In genomic region chr17:18278867-18279266, GRCh38 we compare ENCODE assay signal across 20 cellular contexts. TPM values are rescaled to one million over a fixed set of nuclear protein-coding genes. Genes with fewer than 3 reads are reported as not detected.
DNase-seq lines count a peak whose midpoint lies in the region; ATAC-seq, FAIRE-seq and TF ChIP-seq lines count a peak whose summit lies in the region.
"Had no signal": no experiment of that assay in that cellular context is flagged by ENCODE, and none has a peak within 500 bp of the region (broad histone marks: within the 10 kb centered on the region; RNA-seq: fewer than 3 reads in every experiment).

No MANE protein-coding gene starts in this region.

- H3K27ac Mint-ChIP-seq in T-helper 17 cell = no peak overlapping the region

- H2AFZ ChIP-seq in K562 (ENCODE audit: low read depth, low read length) = no peak overlapping the region
- H2AFZ ChIP-seq in fibroblast of lung (ENCODE audit: low read length) = no peak overlapping the region
- no peak overlapping the region for H2AFZ ChIP-seq in mesenchymal stem cell (ENCODE audit: low read depth, low read length)

- no TSS peak for BruUV-seq in K562 (replicated peaks; lab: Mats Ljungman, UMichigan)

- WGBS in K562 (ENCODE audit: insufficient coverage, low coverage, missing lambda C conversion rate) = 46% methylated on average over 3 of the region's 3 CpGs
- 89% methylated on average over 1 of the region's 3 CpGs for WGBS in mesenchymal stem cell

- peaks cover 78% of the 10 kb centered on the region for H3K36me3 ChIP-seq in K562 (ENCODE audit: control insufficient read depth, insufficient read depth, low read length)
- peaks cover 30% of the 10 kb centered on the region for H3K36me3 ChIP-seq in fibroblast of lung (ENCODE audit: control insufficient read depth, insufficient read depth, low read length)
- peaks cover 77 to 81% of the 10 kb centered on the region in 2 experiments for H3K36me3 ChIP-seq in mesenchymal stem cell (ENCODE audit: control insufficient read depth in 1 of 2, insufficient read depth in 2 of 2, low read depth in 1 of 2, low read length in 2 of 2)

- no peak overlapping the region for H2BK15ac ChIP-seq in mesenchymal stem cell (ENCODE audit: low read depth, poor library complexity, severe bottlenecking)

- no peak overlapping the region for H3K18ac ChIP-seq in mesenchymal stem cell (ENCODE audit: low read depth in 1 of 2, low read length in 2 of 2)

- H3K4me1 ChIP-seq in K562 (replicated peaks in 1 of 2; ENCODE audit: control insufficient read depth in 2 of 2, insufficient read depth in 2 of 2, low read length in 2 of 2) = no peaks in the 10 kb centered on the region
- peaks cover 2% of the 10 kb centered on the region for H3K4me1 ChIP-seq in fibroblast of lung (ENCODE audit: control insufficient read depth, extremely low read depth, insufficient read depth, low read length)
- no peaks in the 10 kb centered on the region for H3K4me1 ChIP-seq in mesenchymal stem cell (ENCODE audit: control insufficient read depth, insufficient read depth, low read depth, low read length)
- H3K4me1 ChIP-seq: BE2C had no signal

- TF ChIP-seq CTCF in K562 (IDR thresholded peaks at IDR 0.05 in 2 of 3, conservative IDR thresholded peaks at IDR 0.05 in 1 of 3; ENCODE audit: insufficient read depth in 2 of 3, low read depth in 1 of 3, low read length in 3 of 3) (no peak), fibroblast of lung (conservative IDR thresholded peaks at IDR 0.05 in 1 of 2, IDR thresholded peaks at IDR 0.05 in 1 of 2; ENCODE audit: low read depth in 1 of 2, low read length in 2 of 2) (no peak)

- H3K9me1 ChIP-seq in K562 (ENCODE audit: control insufficient read depth, insufficient read depth, low read length) = no peaks in the 10 kb centered on the region

- no peak for TF ChIP-seq EP300 in K562 (IDR thresholded peaks at IDR 0.05; ENCODE audit: low read length)

- FAIRE-seq in K562 (lab: Jason Lieb, UNC) = no peak
- FAIRE-seq: D721Med, HTR-8/SVneo had no signal

- H3K4me1 Mint-ChIP-seq in T-helper 17 cell = no peaks in the 10 kb centered on the region

- DNase-seq in EH (ENCODE audit: low read depth) = peak; percentile 34
- no peak for DNase-seq in K562 (ENCODE audit: extremely low read depth in 1 of 4, low spot score in 3 of 4)
- DNase-seq in fibroblast of lung (ENCODE audit: low read depth in 2 of 2) = peak; percentile 28 to 55
- peak; percentile 83 for DNase-seq in mesenchymal stem cell
- DNase-seq in stimulated activated CD4-positive, alpha-beta T cell treated with anti-CD3 and anti-CD28 coated beads, Interleukin-4, amount 100 ng/mL, for 24 hours = no peak
- no peak for DNase-seq in NCI-H1048 (lab: John Stamatoyannopoulos, UW)
- DNase-seq in T-helper 17 cell = no peak
- DNase-seq in NOMO-1 (lab: John Stamatoyannopoulos, UW; ENCODE audit: unreplicated experiment in 2 of 2) = no peak
- DNase-seq: BE2C, DMS53, EL, GOT3, HCEC 1CT, NCI-H1417 treated with DMSO at 0.1 percent for 48 hours, NCI-H187, NCI-H446, NCI-H526 had no signal

- no peaks in the 10 kb centered on the region for H3K9me3 ChIP-seq in K562 (replicated peaks; ENCODE audit: control insufficient read depth, insufficient read depth, low read depth, low read length)
- no peaks in the 10 kb centered on the region for H3K9me3 ChIP-seq in fibroblast of lung (ENCODE audit: control insufficient read depth, insufficient read depth, low read depth, low read length)
- no peaks in the 10 kb centered on the region for H3K9me3 ChIP-seq in mesenchymal stem cell (ENCODE audit: control insufficient read depth, low read length)
- H3K9me3 ChIP-seq in T-helper 17 cell (ENCODE audit: control insufficient read depth, low read length, poor library complexity, severe bottlenecking) = no peaks in the 10 kb centered on the region
- H3K9me3 ChIP-seq: BE2C had no signal

- H3K27ac ChIP-seq in K562 (ENCODE audit: extremely low read depth, low read depth, low read length) (no peak overlapping the region), fibroblast of lung (ENCODE audit: insufficient read depth, low read length) (no peak overlapping the region), mesenchymal stem cell (ENCODE audit: low read length, poor library complexity, severe bottlenecking) (no peak overlapping the region)

- TF ChIP-seq POLR2A in K562 (conservative IDR thresholded peaks at IDR 0.05) = no peak

- POLR2A ChIA-PET in K562 (lab: Yijun Ruan, JAX) = interaction anchor here (0.7 kb wide), 1 partner anchor 9 kb away, joined by 3 read pairs; no protein-coding TSS in a partner anchor

- no peak overlapping the region for H3K4me3 ChIP-seq in K562
- no peak overlapping the region for H3K4me3 ChIP-seq in fibroblast of lung (replicated peaks in 1 of 4; ENCODE audit: control extremely low read depth in 1 of 4, insufficient read depth in 1 of 4, low read depth in 3 of 4, low read length in 4 of 4)
- no peak overlapping the region for H3K4me3 ChIP-seq in mesenchymal stem cell (ENCODE audit: insufficient read depth in 1 of 2, low read depth in 1 of 2, low read length in 2 of 2)

- no peak overlapping the region for H4K91ac ChIP-seq in mesenchymal stem cell (ENCODE audit: low read length)

- CTCF ChIA-PET in K562 (lab: Yijun Ruan, JAX; ENCODE audit: low intra/inter-chr PET ratio) = no interaction called here

- no peak overlapping the region for H2BK12ac ChIP-seq in mesenchymal stem cell (ENCODE audit: low read length in 2 of 2)

- H4K20me1 ChIP-seq in K562 (replicated peaks; ENCODE audit: control insufficient read depth, insufficient read depth, low read length) (no peaks in the 10 kb centered on the region), fibroblast of lung (ENCODE audit: control insufficient read depth, extremely low read depth, insufficient read depth, low read length) (no peaks in the 10 kb centered on the region)

- in situ Hi-C loops in K562 (cut with MboI) = no loop called here

- H3K14ac ChIP-seq in mesenchymal stem cell (ENCODE audit: low read length in 2 of 2) = no peak overlapping the region

- H3K9ac ChIP-seq in K562 (ENCODE audit: insufficient read depth in 1 of 2, low read depth in 2 of 2, low read length in 2 of 2) (no peak overlapping the region), fibroblast of lung (ENCODE audit: insufficient read depth, low read length) (no peak overlapping the region), mesenchymal stem cell (ENCODE audit: low read length) (no peak overlapping the region)

- H3K79me2 ChIP-seq in K562 (ENCODE audit: control insufficient read depth, insufficient read depth, low read length) (no peaks in the 10 kb centered on the region), fibroblast of lung (ENCODE audit: control insufficient read depth, insufficient read depth, low read length) (no peaks in the 10 kb centered on the region)

- no peak overlapping the region for H2BK120ac ChIP-seq in mesenchymal stem cell (ENCODE audit: low read depth, low read length)

- no peak overlapping the region for H2AK5ac ChIP-seq in mesenchymal stem cell (ENCODE audit: low read length, severe bottlenecking)

- peaks cover 29% of the 10 kb centered on the region for H3K79me1 ChIP-seq in mesenchymal stem cell (replicated peaks; ENCODE audit: low read length, poor library complexity, severe bottlenecking)

- no peaks in the 10 kb centered on the region for H3K36me3 Mint-ChIP-seq in T-helper 17 cell (ENCODE audit: low read depth)

- H3K27me3 Mint-ChIP-seq in T-helper 17 cell = no peaks in the 10 kb centered on the region

- no peak overlapping the region for H3K23ac ChIP-seq in mesenchymal stem cell (ENCODE audit: low read length in 2 of 2)

- intact Hi-C loops in K562 (cut with micrococcal nuclease) = no loop called here

- TF ChIP-seq RAD21 in K562 (CRISPR knock-in tag; conservative IDR thresholded peaks at IDR 0.05 in 1 of 2, IDR thresholded peaks at IDR 0.05 in 1 of 2) = no peak

- no peak overlapping the region for H4K8ac ChIP-seq in mesenchymal stem cell (ENCODE audit: low read length)

- H3K4ac ChIP-seq in mesenchymal stem cell (ENCODE audit: low read depth in 1 of 2, low read length in 2 of 2) = no peak overlapping the region

- H3K4me2 ChIP-seq in K562 (ENCODE audit: insufficient read depth, low read length) = no peak overlapping the region
- H3K4me2 ChIP-seq in fibroblast of lung (ENCODE audit: extremely low read depth, insufficient read depth, low read length) = no peak overlapping the region
- H3K4me2 ChIP-seq in mesenchymal stem cell (ENCODE audit: low read length, poor library complexity, severe bottlenecking) = no peak overlapping the region

- H2BK5ac ChIP-seq in mesenchymal stem cell (ENCODE audit: low read depth, low read length, poor library complexity, severe bottlenecking) = no peak overlapping the region

- no peaks in the 10 kb centered on the region for H3K27me3 ChIP-seq in K562 (ENCODE audit: control insufficient read depth in 2 of 2, insufficient read depth in 2 of 2, low read length in 2 of 2)
- H3K27me3 ChIP-seq in fibroblast of lung (ENCODE audit: control insufficient read depth, insufficient read depth, low read length) = no peaks in the 10 kb centered on the region
- H3K27me3 ChIP-seq in mesenchymal stem cell (ENCODE audit: control insufficient read depth in 1 of 2, insufficient read depth in 1 of 2, low read length in 2 of 2) = no peaks in the 10 kb centered on the region
- H3K27me3 ChIP-seq: BE2C had no signal

- no peak overlapping the region for H3K4me3 Mint-ChIP-seq in T-helper 17 cell

- ATAC-seq in K562 (no peak), T-helper 17 cell (no peak)
- ATAC-seq: Right ventricle myocardium inferior had no signal

RNA-seq across cellular contexts. Expression of gene MIEF2, which starts 18.4 kb away (rescaled TPM):
- total RNA-seq in K562 (2011; cell fraction: chromatin; rRNA removed; ENCODE audit: low replicate concordance) = 8.1 and 23.7 TPM in 2 replicates
- 20.5 and 26.8 TPM in 2 replicates for total RNA-seq in K562 (2011; cell fraction: nucleolus; rRNA removed)
- 12.3 and 12.8 TPM in 2 replicates for total RNA-seq in K562 (2011; cell fraction: nucleoplasm; rRNA removed)
- 4.0 and 6.4 TPM in 2 replicates for total RNA-seq in K562 (2014; rRNA removed)
- total RNA-seq in K562 (2014; rRNA removed; fragmentation: Illumina TruSeq; extraction: Trizol) = 0.77 and 1.2 TPM in 2 replicates
- total RNA-seq in K562 (2015; rRNA removed; fragmentation: Illumina TruSeq; extraction: Trizol) = 2.4 and 2.8 TPM in 2 replicates
- total RNA-seq in K562 (2021) = 7.8 and 8.2 TPM in 2 replicates
- polyA plus RNA-seq in K562 (2011; rRNA removed) = 3.0 and 5.9 TPM in 2 replicates
- 8.2 and 13.6 TPM in 2 replicates for polyA plus RNA-seq in K562 (2011; cell fraction: cytosol; rRNA removed)
- 24.6 and 25.0 TPM in 2 replicates for polyA plus RNA-seq in K562 (2011; cell fraction: nucleus; rRNA removed)
- 6.5 and 7.8 TPM in 2 replicates for polyA plus RNA-seq in K562 (2012)
- polyA plus RNA-seq in K562 (2014; fragmentation: Illumina TruSeq; extraction: Trizol) = 1.6 and 3.6 TPM in 2 replicates
- under 1 TPM; 0.10 to 0.21 TPM for polyA plus RNA-seq in K562 (2014; fragmentation: Nextera tagmentation; extraction: Ambion mirVana)
- 3.8 and 4.7 TPM in 2 replicates for polyA plus RNA-seq in K562 (2014; rRNA removed)
- polyA minus RNA-seq in K562 (2011; rRNA and poly(A)+ RNA removed) = 3.6 and 5.1 TPM in 2 replicates
- 4.9 and 5.6 TPM in 2 replicates for polyA minus RNA-seq in K562 (2011; cell fraction: cytosol; rRNA and poly(A)+ RNA removed)
- 11.4 and 14.9 TPM in 2 replicates for polyA minus RNA-seq in K562 (2011; cell fraction: nucleus; rRNA and poly(A)+ RNA removed)
- total RNA-seq in fibroblast of lung = 13.1 and 16.2 TPM in 2 replicates
- 3.9 and 4.2 TPM in 2 replicates for polyA plus RNA-seq in fibroblast of lung
- 6.7 and 7.9 TPM in 2 replicates for polyA plus RNA-seq in fibroblast of lung (2012)
- 6.9 and 7.3 TPM in 2 replicates for polyA minus RNA-seq in fibroblast of lung (ENCODE audit: low replicate concordance)
- 3.5 TPM for polyA plus RNA-seq in mesenchymal stem cell (2013, experiment 1 of 2)
- 3.6 TPM for polyA plus RNA-seq in mesenchymal stem cell (2013, experiment 2 of 2)
- 10 to 100 TPM in 1 of 2 donors, 1 to 10 TPM in 1; 6.1 to 10.2 TPM for total RNA-seq in T-helper 17 cell

RNA-seq across cellular contexts. Expression of gene FLII, which starts 20.3 kb away (rescaled TPM):
- 135 and 339 TPM in 2 replicates for total RNA-seq in K562 (2011; cell fraction: chromatin; rRNA removed; ENCODE audit: low replicate concordance)
- 168 and 180 TPM in 2 replicates for total RNA-seq in K562 (2011; cell fraction: nucleolus; rRNA removed)
- 115 and 116 TPM in 2 replicates for total RNA-seq in K562 (2011; cell fraction: nucleoplasm; rRNA removed)
- total RNA-seq in K562 (2014; rRNA removed) (82.5 and 117 TPM in 2 replicates), K562 (2014; rRNA removed; fragmentation: Illumina TruSeq; extraction: Trizol) (57.2 and 64.8 TPM in 2 replicates), K562 (2015; rRNA removed; fragmentation: Illumina TruSeq; extraction: Trizol) (65.9 and 71.4 TPM in 2 replicates), K562 (2021) (116 and 121 TPM in 2 replicates), fibroblast of lung (284 and 395 TPM in 2 replicates), T-helper 17 cell (100 to 1,000 TPM; 276 to 284 TPM)
- polyA plus RNA-seq in K562 (2011; rRNA removed) (126 and 140 TPM in 2 replicates), K562 (2014; fragmentation: Illumina TruSeq; extraction: Trizol) (92.6 and 108 TPM in 2 replicates), K562 (2014; fragmentation: Nextera tagmentation; extraction: Ambion mirVana) (10 to 100 TPM; 11.7 to 14.4 TPM), K562 (2014; rRNA removed) (86.9 and 88.9 TPM in 2 replicates), fibroblast of lung (199 and 313 TPM in 2 replicates)
- polyA plus RNA-seq in K562 (2011; cell fraction: cytosol; rRNA removed) = 150 and 255 TPM in 2 replicates
- polyA plus RNA-seq in K562 (2011; cell fraction: nucleus; rRNA removed) = 312 and 400 TPM in 2 replicates
- polyA plus RNA-seq in K562 (2012) = 87.1 and 120 TPM in 2 replicates
- polyA minus RNA-seq in K562 (2011; rRNA and poly(A)+ RNA removed) = 124 and 145 TPM in 2 replicates
- polyA minus RNA-seq in K562 (2011; cell fraction: cytosol; rRNA and poly(A)+ RNA removed) = 107 and 114 TPM in 2 replicates
- polyA minus RNA-seq in K562 (2011; cell fraction: nucleus; rRNA and poly(A)+ RNA removed) = 59.5 and 63.8 TPM in 2 replicates
- 223 and 352 TPM in 2 replicates for polyA plus RNA-seq in fibroblast of lung (2012)
- 521 and 754 TPM in 2 replicates for polyA minus RNA-seq in fibroblast of lung (ENCODE audit: low replicate concordance)
- 181 TPM for polyA plus RNA-seq in mesenchymal stem cell (2013, experiment 1 of 2)
- 174 TPM for polyA plus RNA-seq in mesenchymal stem cell (2013, experiment 2 of 2)

RNA-seq across cellular contexts. Expression of gene TOP3A, which starts 35.9 kb away (rescaled TPM):
- 134 and 180 TPM in 2 replicates for total RNA-seq in K562 (2011; cell fraction: chromatin; rRNA removed; ENCODE audit: low replicate concordance)
- total RNA-seq in K562 (2011; cell fraction: nucleolus; rRNA removed) = 87.6 and 109 TPM in 2 replicates
- 107 and 108 TPM in 2 replicates for total RNA-seq in K562 (2011; cell fraction: nucleoplasm; rRNA removed)
- total RNA-seq in K562 (2014; rRNA removed) = 25.5 and 33.2 TPM in 2 replicates
- 24.7 and 25.6 TPM in 2 replicates for total RNA-seq in K562 (2014; rRNA removed; fragmentation: Illumina TruSeq; extraction: Trizol)
- total RNA-seq in K562 (2015; rRNA removed; fragmentation: Illumina TruSeq; extraction: Trizol) = 27.0 and 30.0 TPM in 2 replicates
- total RNA-seq in K562 (2021) = 48.2 and 49.7 TPM in 2 replicates
- polyA plus RNA-seq in K562 (2011; rRNA removed) = 18.3 and 23.0 TPM in 2 replicates
- 10.3 and 14.3 TPM in 2 replicates for polyA plus RNA-seq in K562 (2011; cell fraction: cytosol; rRNA removed)
- polyA plus RNA-seq in K562 (2011; cell fraction: nucleus; rRNA removed) = 28.2 and 40.0 TPM in 2 replicates
- polyA plus RNA-seq in K562 (2012) = 21.5 and 22.5 TPM in 2 replicates
- polyA plus RNA-seq in K562 (2014; fragmentation: Illumina TruSeq; extraction: Trizol) = 25.8 TPM in 2 replicates
- polyA plus RNA-seq in K562 (2014; fragmentation: Nextera tagmentation; extraction: Ambion mirVana) = 1 to 10 TPM; 5.2 to 7.6 TPM
- polyA plus RNA-seq in K562 (2014; rRNA removed) = 16.4 and 22.7 TPM in 2 replicates
- 40.2 and 45.8 TPM in 2 replicates for polyA minus RNA-seq in K562 (2011; rRNA and poly(A)+ RNA removed)
- polyA minus RNA-seq in K562 (2011; cell fraction: cytosol; rRNA and poly(A)+ RNA removed) = 20.1 and 24.0 TPM in 2 replicates
- polyA minus RNA-seq in K562 (2011; cell fraction: nucleus; rRNA and poly(A)+ RNA removed) = 33.1 and 42.0 TPM in 2 replicates
- total RNA-seq in fibroblast of lung = 15.4 and 16.5 TPM in 2 replicates
- polyA plus RNA-seq in fibroblast of lung = 12.7 and 17.5 TPM in 2 replicates
- polyA plus RNA-seq in fibroblast of lung (2012) = 12.3 and 14.3 TPM in 2 replicates
- 12.8 and 99.9 TPM in 2 replicates for polyA minus RNA-seq in fibroblast of lung (ENCODE audit: low replicate concordance)
- polyA plus RNA-seq in mesenchymal stem cell (2013, experiment 1 of 2) = 12.8 TPM
- polyA plus RNA-seq in mesenchymal stem cell (2013, experiment 2 of 2) = 12.5 TPM
- 10 to 100 TPM; 31.8 to 38.4 TPM for total RNA-seq in T-helper 17 cell

RNA-seq across cellular contexts. Expression of gene SMCR8, which starts 36.2 kb away (rescaled TPM):
- 11.8 and 21.8 TPM in 2 replicates for total RNA-seq in K562 (2011; cell fraction: chromatin; rRNA removed; ENCODE audit: low replicate concordance)
- 11.7 and 16.5 TPM in 2 replicates for total RNA-seq in K562 (2011; cell fraction: nucleolus; rRNA removed)
- 10.4 and 12.3 TPM in 2 replicates for total RNA-seq in K562 (2011; cell fraction: nucleoplasm; rRNA removed)
- 4.9 and 6.4 TPM in 2 replicates for total RNA-seq in K562 (2014; rRNA removed)
- total RNA-seq in K562 (2014; rRNA removed; fragmentation: Illumina TruSeq; extraction: Trizol) = 4.9 and 5.3 TPM in 2 replicates
- 7.2 and 7.5 TPM in 2 replicates for total RNA-seq in K562 (2015; rRNA removed; fragmentation: Illumina TruSeq; extraction: Trizol)
- total RNA-seq in K562 (2021) = 7.8 and 8.8 TPM in 2 replicates
- 3.8 and 3.9 TPM in 2 replicates for polyA plus RNA-seq in K562 (2011; rRNA removed)
- 3.5 and 3.6 TPM in 2 replicates for polyA plus RNA-seq in K562 (2011; cell fraction: cytosol; rRNA removed)
- 3.0 and 4.5 TPM in 2 replicates for polyA plus RNA-seq in K562 (2011; cell fraction: nucleus; rRNA removed)
- 6.3 and 7.8 TPM in 2 replicates for polyA plus RNA-seq in K562 (2012)
- 7.1 and 7.3 TPM in 2 replicates for polyA plus RNA-seq in K562 (2014; fragmentation: Illumina TruSeq; extraction: Trizol)
- polyA plus RNA-seq in K562 (2014; fragmentation: Nextera tagmentation; extraction: Ambion mirVana) = under 1 TPM; 0.25 to 0.37 TPM
- polyA plus RNA-seq in K562 (2014; rRNA removed) = 3.2 and 4.3 TPM in 2 replicates
- 6.5 and 7.5 TPM in 2 replicates for polyA minus RNA-seq in K562 (2011; rRNA and poly(A)+ RNA removed)
- 5.4 and 5.6 TPM in 2 replicates for polyA minus RNA-seq in K562 (2011; cell fraction: cytosol; rRNA and poly(A)+ RNA removed)
- 5.1 and 6.4 TPM in 2 replicates for polyA minus RNA-seq in K562 (2011; cell fraction: nucleus; rRNA and poly(A)+ RNA removed)
- total RNA-seq in fibroblast of lung = 17.2 and 19.5 TPM in 2 replicates
- 8.6 and 10.8 TPM in 2 replicates for polyA plus RNA-seq in fibroblast of lung
- polyA plus RNA-seq in fibroblast of lung (2012) = 7.9 and 8.4 TPM in 2 replicates
- polyA minus RNA-seq in fibroblast of lung (ENCODE audit: low replicate concordance) = 31.9 and 37.5 TPM in 2 replicates
- 10.0 TPM for polyA plus RNA-seq in mesenchymal stem cell (2013, experiment 1 of 2)
- 9.7 TPM for polyA plus RNA-seq in mesenchymal stem cell (2013, experiment 2 of 2)
- total RNA-seq in T-helper 17 cell = 10 to 100 TPM; 37.9 to 51.6 TPM

RNA-seq across cellular contexts. Expression of gene LLGL1, which starts 53.4 kb away (rescaled TPM):
- total RNA-seq in K562 (2011; cell fraction: chromatin; rRNA removed; ENCODE audit: low replicate concordance) = 9.5 and 31.3 TPM in 2 replicates
- 21.2 and 23.6 TPM in 2 replicates for total RNA-seq in K562 (2011; cell fraction: nucleolus; rRNA removed)
- 13.2 and 14.3 TPM in 2 replicates for total RNA-seq in K562 (2011; cell fraction: nucleoplasm; rRNA removed)
- total RNA-seq in K562 (2014; rRNA removed) = 8.2 and 11.3 TPM in 2 replicates
- 1.4 and 1.7 TPM in 2 replicates for total RNA-seq in K562 (2014; rRNA removed; fragmentation: Illumina TruSeq; extraction: Trizol)
- 4.0 and 4.2 TPM in 2 replicates for total RNA-seq in K562 (2015; rRNA removed; fragmentation: Illumina TruSeq; extraction: Trizol)
- 12.4 and 12.9 TPM in 2 replicates for total RNA-seq in K562 (2021)
- 6.4 and 9.2 TPM in 2 replicates for polyA plus RNA-seq in K562 (2011; rRNA removed)
- 9.5 and 22.7 TPM in 2 replicates for polyA plus RNA-seq in K562 (2011; cell fraction: cytosol; rRNA removed)
- polyA plus RNA-seq in K562 (2011; cell fraction: nucleus; rRNA removed) = 16.1 and 20.2 TPM in 2 replicates
- 7.3 and 10.7 TPM in 2 replicates for polyA plus RNA-seq in K562 (2012)
- 3.7 and 8.4 TPM in 2 replicates for polyA plus RNA-seq in K562 (2014; fragmentation: Illumina TruSeq; extraction: Trizol)
- under 1 TPM in 1 of 2 experiments, not detected in 1; 0.11 TPM for polyA plus RNA-seq in K562 (2014; fragmentation: Nextera tagmentation; extraction: Ambion mirVana)
- 10.7 and 11.9 TPM in 2 replicates for polyA plus RNA-seq in K562 (2014; rRNA removed)
- polyA minus RNA-seq in K562 (2011; rRNA and poly(A)+ RNA removed) = 2.5 and 5.3 TPM in 2 replicates
- 8.2 and 8.6 TPM in 2 replicates for polyA minus RNA-seq in K562 (2011; cell fraction: cytosol; rRNA and poly(A)+ RNA removed)
- 5.5 and 6.7 TPM in 2 replicates for polyA minus RNA-seq in K562 (2011; cell fraction: nucleus; rRNA and poly(A)+ RNA removed)
- total RNA-seq in fibroblast of lung = 25.4 and 32.2 TPM in 2 replicates
- polyA plus RNA-seq in fibroblast of lung = 15.1 and 21.1 TPM in 2 replicates
- polyA plus RNA-seq in fibroblast of lung (2012) = 19.6 and 25.9 TPM in 2 replicates
- 45.1 and 47.2 TPM in 2 replicates for polyA minus RNA-seq in fibroblast of lung (ENCODE audit: low replicate concordance)
- polyA plus RNA-seq in mesenchymal stem cell (2013, experiment 1 of 2) = 13.5 TPM
- 13.0 TPM for polyA plus RNA-seq in mesenchymal stem cell (2013, experiment 2 of 2)
- total RNA-seq in T-helper 17 cell = 10 to 100 TPM; 14.6 to 16.2 TPM

Comparison
In these comparisons a context has a peak if more than half of its experiments do, and no peak if none do; other contexts are left out.
1. DNase-seq: peak in EH (single experiment), fibroblast of lung (2 of 2) and mesenchymal stem cell (single experiment); none in K562 (0 of 4), stimulated activated CD4-positive, alpha-beta T cell treated with anti-CD3 and anti-CD28 coated beads, Interleukin-4, amount 100 ng/mL, for 24 hours (single experiment), NCI-H1048 (single experiment), T-helper 17 cell (0 of 3) and NOMO-1 (0 of 2).